In the genomic region with DNA sequence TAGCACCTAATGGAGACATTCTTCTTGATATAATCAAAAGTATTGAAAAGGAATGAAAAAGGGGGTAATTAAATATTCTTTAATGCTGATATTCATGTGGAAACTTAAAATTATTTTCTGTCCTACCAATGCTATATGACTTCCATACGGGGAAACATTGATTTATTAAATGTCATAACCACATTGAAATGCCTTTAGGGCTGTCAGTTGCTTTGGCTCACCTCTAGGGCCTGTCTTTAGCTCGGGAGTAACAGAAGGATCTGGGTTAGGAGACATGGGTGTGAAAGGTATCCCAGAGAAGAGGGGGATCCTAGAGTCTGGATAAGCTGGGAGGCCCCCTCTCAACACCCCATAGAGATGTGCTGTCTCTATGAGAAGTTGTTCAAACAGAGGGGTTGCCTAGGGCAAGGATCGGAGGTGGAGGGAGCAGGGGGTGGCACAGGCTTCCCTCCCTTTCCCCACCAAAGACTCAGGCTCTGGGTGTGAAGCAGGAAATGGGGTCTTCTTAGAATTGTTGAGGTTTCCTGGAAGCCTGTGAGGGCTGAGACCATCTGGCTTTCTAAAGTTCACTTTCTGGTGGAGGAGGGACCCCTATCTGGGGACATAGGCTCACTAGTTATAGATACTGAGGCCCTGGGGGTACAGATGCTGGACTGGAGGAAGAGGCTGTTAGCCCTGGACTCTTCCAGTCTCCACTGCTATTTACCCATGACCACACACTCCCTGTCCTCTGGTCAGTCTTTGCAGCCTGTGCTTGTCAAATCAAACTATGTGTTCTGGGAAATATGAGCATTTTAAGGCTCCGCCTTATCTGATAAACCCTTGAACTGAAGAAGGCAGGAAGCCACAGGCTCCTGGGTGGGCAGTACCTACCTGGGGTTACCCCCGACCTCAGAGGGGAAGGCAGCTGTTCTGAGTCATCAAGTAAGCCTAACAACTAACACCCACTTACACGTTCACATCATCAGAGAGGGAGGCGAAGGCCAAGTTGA, we compare ENCODE assay signal across 8 cellular contexts. TPM values are rescaled to one million over a fixed set of nuclear protein-coding genes. Genes with fewer than 3 reads are reported as not detected.
A peak's percentile ranks its signal among the peaks of the same experiment; 100 is the strongest.
DNase-seq lines count a peak whose midpoint lies in the region; ATAC-seq, FAIRE-seq and TF ChIP-seq lines count a peak whose summit lies in the region.

No MANE protein-coding gene starts in this region.

- peak; percentile 92 for FAIRE-seq in GM12892 (lab: Jason Lieb, UNC)

- DNase-seq in GM12892 (ENCODE audit: insufficient read length): no peak
- peak; percentile 17 to 54 (median 39) for DNase-seq in activated CD4-positive, CD25-positive, alpha-beta regulatory T cell (lab: John Stamatoyannopoulos, UW)
- peak; percentile 47 for DNase-seq in effector CD4-positive, alpha-beta T cell
- peak; percentile 72 to 82 for DNase-seq in stimulated activated CD8-positive, alpha-beta memory T cell treated with anti-CD3 and anti-CD28 coated beads, Interleukin-15, amount 100 ng/mL, for 48 hours (ENCODE audit: low read depth in 2 of 2)
- DNase-seq in NCI-H187 treated with DMSO at 0.1 percent for 48 hours (lab: John Stamatoyannopoulos, UW): no peak
- no peak for DNase-seq in NCI-H2081 (lab: John Stamatoyannopoulos, UW)
- no peak for DNase-seq in SKM-1 treated with dmso at 0.1 percent for 144 hours (lab: John Stamatoyannopoulos, UW; ENCODE audit: unreplicated experiment)

- peak; percentile 60 for ATAC-seq in HG02885 (IDR thresholded peaks at IDR 0.05; ENCODE audit: poor library complexity, unreplicated experiment)

- no peak for TF ChIP-seq POLR2A in GM12892 (IDR thresholded peaks at IDR 0.05; ENCODE audit: low read depth, low read length)

RNA-seq across cellular contexts. Expression of a gene that starts 55.8 kb away (rescaled TPM):
- polyA plus RNA-seq in GM12892 (2012; ENCODE audit: missing spikeins): 38.0 TPM

Comparison
In these comparisons a context has a peak if more than half of its experiments do, and no peak if none do; other contexts are left out.
1. DNase-seq: peak in activated CD4-positive, CD25-positive, alpha-beta regulatory T cell (4 of 4), effector CD4-positive, alpha-beta T cell (single experiment) and stimulated activated CD8-positive, alpha-beta memory T cell treated with anti-CD3 and anti-CD28 coated beads, Interleukin-15, amount 100 ng/mL, for 48 hours (2 of 2); none in GM12892 (single experiment), NCI-H187 treated with DMSO at 0.1 percent for 48 hours (single experiment), NCI-H2081 (0 of 2) and SKM-1 treated with dmso at 0.1 percent for 144 hours (single experiment).